8 cellular contexts compared by ENCODE assay signal in the genomic region with DNA sequence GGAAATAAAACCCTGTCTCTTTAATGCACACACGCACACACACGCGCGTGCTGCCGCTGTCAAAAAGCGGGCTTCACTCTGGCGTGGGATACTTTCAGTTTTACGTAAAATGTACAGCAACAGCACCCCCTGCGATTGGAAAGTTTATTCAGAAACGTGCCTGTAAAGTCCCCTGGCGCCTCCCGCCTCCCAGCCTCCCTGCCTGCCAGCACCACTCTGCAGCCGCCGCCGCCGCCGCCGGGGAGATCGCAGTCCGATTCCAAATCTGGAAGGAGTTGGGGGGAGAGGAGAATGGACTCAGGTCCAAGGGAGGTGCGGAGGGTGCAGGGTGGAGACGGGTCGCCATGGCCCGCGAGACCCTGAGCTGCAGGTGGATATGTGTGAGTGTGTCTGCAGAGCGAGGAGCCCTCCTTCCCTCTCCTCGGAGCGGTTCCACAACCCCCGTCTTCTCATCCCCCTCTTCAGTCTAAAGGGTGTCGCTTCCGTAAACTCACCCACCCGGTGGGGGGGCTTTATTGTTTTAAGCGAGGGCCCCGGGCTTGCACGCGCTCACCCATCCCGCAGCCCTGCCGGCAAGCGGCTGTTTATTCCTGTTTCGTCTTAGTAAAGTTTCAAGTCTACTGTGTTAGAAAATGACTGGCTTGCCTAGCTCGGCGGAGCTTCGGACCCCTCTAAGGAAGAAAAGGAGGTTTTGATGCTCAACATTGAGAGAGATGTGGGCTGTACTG. TPM values are rescaled to one million over a fixed set of nuclear protein-coding genes. Genes with fewer than 3 reads are reported as not detected.
A peak's percentile ranks its signal among the peaks of the same experiment; 100 is the strongest.
DNase-seq lines count a peak whose midpoint lies in the region; ATAC-seq and TF ChIP-seq lines count a peak whose summit lies in the region.

No MANE protein-coding gene starts in this region.

- peak overlapping the region; percentile 79 for H3K4me3 ChIP-seq in SJCRH30
- H3K4me3 ChIP-seq in adrenal gland, result peak overlapping the region in 2 of 4 donors; percentile 64 to 65
- H3K4me3 ChIP-seq in gastrocnemius medialis, result peak overlapping the region; percentile 52 to 71 (median 60)

- H3K27me3 ChIP-seq in SJCRH30 (peaks cover 3% of the 10 kb centered on the region; the same call in 1 of the 2 replicates), adrenal gland (peaks cover 29% of the 10 kb centered on the region), gastrocnemius medialis (peaks cover 75 to 89% (median 82%) of the 10 kb centered on the region in 3 donors)

- H3K36me3 ChIP-seq in SJCRH30 (no peaks in the 10 kb centered on the region), adrenal gland (replicated peaks in 1 of 2) (no peaks in the 10 kb centered on the region), gastrocnemius medialis (no peaks in the 10 kb centered on the region)

- H3K4me1 ChIP-seq in SJCRH30 (no peaks in the 10 kb centered on the region), adrenal gland (replicated peaks in 1 of 2) (peaks cover 16 to 52% of the 10 kb centered on the region in 2 donors), gastrocnemius medialis (peaks cover 36 to 45% of the 10 kb centered on the region in 2 donors)

- peak; percentile 57 for DNase-seq in GF-D8 (lab: John Stamatoyannopoulos, UW)
- peak; percentile 62 for DNase-seq in HuH-7.5 (ENCODE audit: low spot score)
- peak; percentile 74 to 84 for DNase-seq in SJCRH30
- DNase-seq in adrenal gland, result peak; percentile 38 to 74 (median 66)
- DNase-seq in hippocampal formation (lab: John Stamatoyannopoulos, UW), result peak; percentile 28 to 43
- no peak for DNase-seq in gastrocnemius medialis
- DNase-seq in OCI-M2 (lab: John Stamatoyannopoulos, UW; ENCODE audit: unreplicated experiment), result no peak

- in situ Hi-C loops in gastrocnemius medialis (cut with MboI; ENCODE audit: low sequenced_read_pairs in 4 of 4), result loop anchor here in 2 of 4 donors (25.0 kb wide), 2 partner anchors 1243 to 1268 kb away; no protein-coding TSS in a partner anchor

- ATAC-seq in GM21528 (IDR thresholded peaks at IDR 0.05; ENCODE audit: low FRiP score, unreplicated experiment) (peak; percentile 34), gastrocnemius medialis (no peak)

- TF ChIP-seq CTCF in adrenal gland (IDR thresholded peaks at IDR 0.05) (peak in 2 of 6 experiments; percentile 12 to 30), gastrocnemius medialis (IDR thresholded peaks at IDR 0.05 in 4 of 5, conservative IDR thresholded peaks at IDR 0.05 in 1 of 5) (no peak)

- intact Hi-C loops in adrenal gland (cut with DNase I) (no loop called here), gastrocnemius medialis (cut with DNase I; ENCODE audit: low total_unique reads) (loop anchor here (5.0 kb wide), 1 partner anchor 327 kb away; a partner anchor contains a TSS)

- no peak overlapping the region; the same call in 1 of the 2 replicates for H3K27ac ChIP-seq in SJCRH30
- H3K27ac ChIP-seq in adrenal gland, result peak overlapping the region in 1 of 5 donors; percentile 46
- H3K27ac ChIP-seq in gastrocnemius medialis, result no peak overlapping the region

- H3K9me3 ChIP-seq in SJCRH30 (replicated peaks) (no peaks in the 10 kb centered on the region), adrenal gland (replicated peaks in 1 of 3) (no peaks in the 10 kb centered on the region), gastrocnemius medialis (no peaks in the 10 kb centered on the region)

- 0 to 2% (median 1%) methylated on average over 21 to 43 of the region's 43 CpGs for WGBS in adrenal gland, 4 donors

- TF ChIP-seq POLR2A in adrenal gland (IDR thresholded peaks at IDR 0.05), result peak in 1 of 2 donors; percentile 38
- no peak for TF ChIP-seq POLR2A in gastrocnemius medialis (IDR thresholded peaks at IDR 0.05)

RNA-seq across cellular contexts. Expression of a gene that starts 1.8 kb away (rescaled TPM):
- total RNA-seq in SJCRH30 (2014; rRNA removed; shearing (Covaris generic)), result 23.1 and 29.7 TPM in 2 replicates
- total RNA-seq in adrenal gland (10 to 100 TPM in 1 of 8 donors, 1 to 10 TPM in 7; 2.9 to 16.7 (median 4.1) TPM), gastrocnemius medialis (1 to 10 TPM in 1 of 4 donors, under 1 TPM in 2, not detected in 1; 0.04 to 1.0 (median 0.07) TPM)
- 1 to 10 TPM; 3.9 to 7.6 (median 6.2) TPM for polyA plus RNA-seq in adrenal gland

Comparison
In these comparisons a context has a peak if more than half of its experiments do, and no peak if none do; other contexts are left out.
1. DNase-seq: peak in GF-D8 (single experiment), HuH-7.5 (single experiment), SJCRH30 (2 of 2), adrenal gland (7 of 7) and hippocampal formation (2 of 2); none in gastrocnemius medialis (0 of 2) and OCI-M2 (single experiment).